In the genomic region with DNA sequence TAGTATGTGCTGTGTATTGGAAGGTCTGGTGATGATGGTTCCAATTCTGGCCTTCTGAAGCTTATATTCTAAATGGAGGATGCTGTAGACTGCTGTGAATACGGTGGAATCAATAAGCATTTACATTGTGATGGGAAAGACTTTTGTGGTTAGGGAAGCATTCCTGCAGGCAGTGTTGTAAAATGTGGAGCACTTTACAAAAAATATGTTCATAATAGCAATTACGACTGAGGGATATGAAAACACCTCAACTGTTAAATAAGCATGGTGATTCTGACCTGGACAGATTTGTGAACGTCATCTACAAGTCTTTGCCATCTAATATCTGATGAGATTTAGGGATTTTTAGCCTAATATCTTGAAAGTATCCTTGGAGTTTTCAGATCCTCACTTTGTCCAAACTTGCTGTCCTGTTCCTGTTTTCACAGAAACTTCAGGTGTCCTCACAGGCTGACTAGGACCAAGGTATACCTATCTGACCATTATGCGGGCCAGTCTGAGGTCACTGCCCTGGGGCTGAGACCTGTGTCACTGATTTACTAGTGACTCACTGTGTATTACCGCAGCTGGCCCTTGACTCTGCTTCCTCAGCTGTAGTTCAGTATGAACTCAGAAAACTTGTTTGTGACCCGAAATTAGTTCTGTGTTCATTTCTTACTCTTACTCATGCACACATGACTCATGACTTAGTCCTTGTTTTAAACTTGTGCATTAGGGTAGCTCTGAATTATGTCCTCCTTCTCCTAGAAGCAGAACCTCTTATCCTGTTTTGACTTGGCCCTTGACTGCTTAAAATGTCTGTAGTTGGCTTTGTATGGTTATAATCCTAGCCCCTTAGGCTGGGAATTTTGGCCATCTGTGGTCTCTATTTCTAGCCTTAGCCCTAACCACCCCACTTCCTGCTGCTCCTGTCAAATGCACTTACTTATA, we compare ENCODE assay signal across 7 cellular contexts.
A peak's percentile ranks its signal among the peaks of the same experiment; 100 is the strongest.
DNase-seq lines count a peak whose midpoint lies in the region; ATAC-seq, FAIRE-seq and TF ChIP-seq lines count a peak whose summit lies in the region.

No MANE protein-coding gene starts in this region.

- FAIRE-seq in GM12892 (lab: Jason Lieb, UNC) = peak; percentile 95

- H3K4me1 Mint-ChIP-seq in activated T-helper 1 cell treated with anti-CD3 and anti-CD28 coated beads, Interleukin-12 subunit alpha, Interleukin-12 subunit beta, Interleukin-2, Interleukin-4 antibody, amounts not matched to agents 30 ng/mL and 10 ng/mL and 1 ng/mL, durations not matched to agents 14 hours and 24 hours and 36 hours (ENCODE audit: low read depth) = peaks cover 15% of the 10 kb centered on the region

- H3K27me3 Mint-ChIP-seq in activated T-helper 1 cell treated with anti-CD3 and anti-CD28 coated beads, Interleukin-12 subunit alpha, Interleukin-12 subunit beta, Interleukin-2, Interleukin-4 antibody, amounts not matched to agents 30 ng/mL and 10 ng/mL and 1 ng/mL, durations not matched to agents 14 hours and 24 hours and 36 hours (ENCODE audit: insufficient read depth) = no peaks in the 10 kb centered on the region

- ATAC-seq in GM21447 (IDR thresholded peaks at IDR 0.05; ENCODE audit: unreplicated experiment) (peak; percentile 96), HG03575 (IDR thresholded peaks at IDR 0.05; ENCODE audit: extremely low read depth, insufficient number of reproducible peaks, low FRiP score, unreplicated experiment) (peak; percentile 94)

- TF ChIP-seq CTCF in vagina (IDR thresholded peaks at IDR 0.05) = no peak

- peaks cover 3% of the 10 kb centered on the region for H3K9me3 Mint-ChIP-seq in activated T-helper 1 cell treated with anti-CD3 and anti-CD28 coated beads, Interleukin-12 subunit alpha, Interleukin-12 subunit beta, Interleukin-2, Interleukin-4 antibody, amounts not matched to agents 30 ng/mL and 10 ng/mL and 1 ng/mL, durations not matched to agents 14 hours and 24 hours and 36 hours

- no peaks in the 10 kb centered on the region for H3K27me3 ChIP-seq in vagina

- intact Hi-C loops in activated T-helper 1 cell treated with anti-CD3 and anti-CD28 coated beads, Interleukin-12 subunit alpha, Interleukin-12 subunit beta, Interleukin-2, Interleukin-4 antibody, amounts not matched to agents 30 ng/mL and 10 ng/mL and 1 ng/mL, durations not matched to agents 14 hours and 24 hours and 36 hours (cut with micrococcal nuclease) = loop anchor here (1.0 to 10.0 kb wide), 3 partner anchors 30 to 558 kb away; no protein-coding TSS in a partner anchor
- intact Hi-C loops in vagina (cut with DNase I) = no loop called here

- H3K36me3 Mint-ChIP-seq in activated T-helper 1 cell treated with anti-CD3 and anti-CD28 coated beads, Interleukin-12 subunit alpha, Interleukin-12 subunit beta, Interleukin-2, Interleukin-4 antibody, amounts not matched to agents 30 ng/mL and 10 ng/mL and 1 ng/mL, durations not matched to agents 14 hours and 24 hours and 36 hours (ENCODE audit: low read depth) = peaks cover 6% of the 10 kb centered on the region

- TF ChIP-seq POLR2A in GM12892 (IDR thresholded peaks at IDR 0.05; ENCODE audit: low read depth, low read length) (no peak), vagina (IDR thresholded peaks at IDR 0.05) (no peak)

- peak overlapping the region; percentile 75 for H3K27ac ChIP-seq in vagina

- no peaks in the 10 kb centered on the region for H3K9me3 ChIP-seq in vagina

- H3K4me1 ChIP-seq in vagina = peaks cover 27% of the 10 kb centered on the region

- H3K36me3 ChIP-seq in vagina = no peaks in the 10 kb centered on the region

- DNase-seq in GM12892 (ENCODE audit: insufficient read length) (peak; percentile 28), left kidney (ENCODE audit: low read depth, low spot score) (peak; percentile 42), vagina (ENCODE audit: extremely low spot score in 2 of 2) (no peak), KG1 (lab: John Stamatoyannopoulos, UW) (no peak)
- DNase-seq in activated T-helper 1 cell treated with anti-CD3 and anti-CD28 coated beads, Interleukin-12 subunit alpha, Interleukin-12 subunit beta, Interleukin-2, Interleukin-4 antibody, amounts not matched to agents 30 ng/mL and 10 ng/mL and 1 ng/mL, durations not matched to agents 14 hours and 24 hours and 36 hours (ENCODE audit: low spot score) = peak; percentile 2

- peak overlapping the region; percentile 79 for H3K27ac Mint-ChIP-seq in activated T-helper 1 cell treated with anti-CD3 and anti-CD28 coated beads, Interleukin-12 subunit alpha, Interleukin-12 subunit beta, Interleukin-2, Interleukin-4 antibody, amounts not matched to agents 30 ng/mL and 10 ng/mL and 1 ng/mL, durations not matched to agents 14 hours and 24 hours and 36 hours

- no peak overlapping the region for H3K4me3 ChIP-seq in vagina

- H3K4me3 Mint-ChIP-seq in activated T-helper 1 cell treated with anti-CD3 and anti-CD28 coated beads, Interleukin-12 subunit alpha, Interleukin-12 subunit beta, Interleukin-2, Interleukin-4 antibody, amounts not matched to agents 30 ng/mL and 10 ng/mL and 1 ng/mL, durations not matched to agents 14 hours and 24 hours and 36 hours = no peak overlapping the region

Comparison
In these comparisons a context has a peak if more than half of its experiments do, and no peak if none do; other contexts are left out.
1. DNase-seq: peak in GM12892 (single experiment), activated T-helper 1 cell treated with anti-CD3 and anti-CD28 coated beads, Interleukin-12 subunit alpha, Interleukin-12 subunit beta, Interleukin-2, Interleukin-4 antibody, amounts not matched to agents 30 ng/mL and 10 ng/mL and 1 ng/mL, durations not matched to agents 14 hours and 24 hours and 36 hours (single experiment) and left kidney (single experiment); none in vagina (0 of 2) and KG1 (single experiment).